8 cellular contexts compared by ENCODE assay signal in genomic region chr6:138590796-138591709, GRCh38.
DNase-seq lines count a peak whose midpoint lies in the region; ATAC-seq and TF ChIP-seq lines count a peak whose summit lies in the region.

No MANE protein-coding gene starts in this region.

- H3K9ac ChIP-seq in PC-3 (ENCODE audit: low read length) = no peak overlapping the region

- peaks cover 6% of the 10 kb centered on the region; the same call in 1 of the 2 replicates for H3K79me2 ChIP-seq in PC-3 (ENCODE audit: low read length)

- no peaks in the 10 kb centered on the region for H3K27me3 ChIP-seq in PC-3 (ENCODE audit: low read length)

- no peak overlapping the region for H2AFZ ChIP-seq in PC-3 (ENCODE audit: low read length)

- POLR2A ChIA-PET in PC-3 (lab: Charles Lee; ENCODE audit: unreplicated experiment) = no interaction called here

- CTCF ChIA-PET in PC-3 (lab: Charles Lee) = interaction anchor here (0.6 kb wide), 1 partner anchor 11 kb away, joined by 4 read pairs; no protein-coding TSS in a partner anchor

- H3K36me3 ChIP-seq in PC-3 (ENCODE audit: low read depth, low read length) = no peaks in the 10 kb centered on the region

- no peak overlapping the region for H3K4me3 ChIP-seq in PC-3 (ENCODE audit: low read length)

- H3K4me1 ChIP-seq in PC-3 (ENCODE audit: insufficient read depth, low read length) = peaks cover 23% of the 10 kb centered on the region

- BruUV-seq in PC-3 (replicated peaks; lab: Mats Ljungman, UMichigan) = no TSS peak

- H3F3A ChIP-seq in PC-3 (ENCODE audit: low read length, unreplicated experiment) = no peaks in the 10 kb centered on the region

- peak; percentile 58 for ATAC-seq in PC-3
- peak; percentile 65 for ATAC-seq in left ventricle myocardium superior
- ATAC-seq in sciatic nerve = peak; percentile 68
- ATAC-seq in GM21423 (IDR thresholded peaks at IDR 0.05; ENCODE audit: unreplicated experiment) = no peak

- H3K9me3 ChIP-seq in PC-3 (ENCODE audit: low read length) = no peaks in the 10 kb centered on the region

- intact Hi-C loops in PC-3 (cut with micrococcal nuclease) = loop anchor here (5.0 kb wide), 2 partner anchors 164 to 474 kb away; no protein-coding TSS in a partner anchor
- intact Hi-C loops in left ventricle myocardium superior (cut with micrococcal nuclease) = no loop called here
- intact Hi-C loops in sciatic nerve (cut with DNase I) = no loop called here

- no peak overlapping the region for H3K4me2 ChIP-seq in PC-3 (ENCODE audit: low read length)

- peak; percentile 80 for TF ChIP-seq CTCF in PC-3 (conservative IDR thresholded peaks at IDR 0.05; ENCODE audit: low read depth, low read length)

- no peaks in the 10 kb centered on the region for H4K20me1 ChIP-seq in PC-3 (ENCODE audit: low read length)

- no peak overlapping the region for H3K27ac ChIP-seq in PC-3 (ENCODE audit: low read length)

- no peaks in the 10 kb centered on the region for H3K9me2 ChIP-seq in PC-3 (replicated peaks; ENCODE audit: low read length)

- DNase-seq in activated gamma-delta T cell treated with Interleukin-2 at 50 U/mL for 16 hours (peak; percentile 31), activated gamma-delta T cell (lab: John Stamatoyannopoulos, UW) (no peak), KG1 (lab: John Stamatoyannopoulos, UW) (peak; percentile 38), PC-3 (peak; percentile 77), amniotic epithelial cell (ENCODE audit: low read depth) (peak; percentile 59), left ventricle myocardium superior (no peak), sciatic nerve (ENCODE audit: low spot score) (peak; percentile 71)

Comparison
In these comparisons a context has a peak if more than half of its experiments do, and no peak if none do; other contexts are left out.
1. DNase-seq: peak in activated gamma-delta T cell treated with Interleukin-2 at 50 U/mL for 16 hours (single experiment), KG1 (single experiment), PC-3 (single experiment), amniotic epithelial cell (single experiment) and sciatic nerve (single experiment); none in activated gamma-delta T cell (single experiment) and left ventricle myocardium superior (single experiment).